In genomic region chr10:5888352-5888751, GRCh38 we compare ENCODE assay signal across 8 cellular contexts. TPM values are rescaled to one million over a fixed set of nuclear protein-coding genes. Genes with fewer than 3 reads are reported as not detected.
DNase-seq lines count a peak whose midpoint lies in the region; ATAC-seq and TF ChIP-seq lines count a peak whose summit lies in the region.

No MANE protein-coding gene starts in this region.

- no peak overlapping the region for H2AFZ ChIP-seq in SU-DHL-6 (ENCODE audit: low read depth, low read length, severe bottlenecking)

- peaks cover 11% of the 10 kb centered on the region; the same call in 1 of the 2 replicates for H3K36me3 ChIP-seq in SU-DHL-6 (ENCODE audit: low read length)

- H3K4me2 ChIP-seq in SU-DHL-6 (ENCODE audit: low read depth, low read length, poor library complexity, severe bottlenecking): peak overlapping the region; percentile 52

- peak overlapping the region; percentile 97 for H3K4me3 ChIP-seq in SU-DHL-6 (ENCODE audit: insufficient read depth, low read length, poor library complexity, severe bottlenecking)
- peak overlapping the region; percentile 68 to 75 for H3K4me3 ChIP-seq in foreskin fibroblast (ENCODE audit: low read depth in 1 of 2, low read length in 2 of 2)

- H3K27ac ChIP-seq in SU-DHL-6 (ENCODE audit: low read depth, low read length): no peak overlapping the region

- DNase-seq in SIG-M5 treated with dmso at 0.1 percent for 504 hours (lab: John Stamatoyannopoulos, UW; ENCODE audit: unreplicated experiment) (peak; percentile 47), SIG-M5 (lab: John Stamatoyannopoulos, UW) (no peak), foreskin fibroblast (peak in 1 of 2 donors; percentile 53), renal cortical epithelial cell (ENCODE audit: low read depth) (peak; percentile 26), NCI-H1092 treated with DMSO at 0.1 percent for 48 hours (lab: John Stamatoyannopoulos, UW) (no peak), NCI-H2196 (lab: John Stamatoyannopoulos, UW; ENCODE audit: unreplicated experiment) (no peak)

- peak overlapping the region; percentile 92 for H3K9ac ChIP-seq in SU-DHL-6 (ENCODE audit: low read length)

- H4K20me1 ChIP-seq in SU-DHL-6 (ENCODE audit: low read depth, low read length): no peaks in the 10 kb centered on the region

- TF ChIP-seq CTCF in SU-DHL-6 (IDR thresholded peaks at IDR 0.05; ENCODE audit: insufficient read depth, low read length, poor library complexity, severe bottlenecking): no peak
- TF ChIP-seq CTCF in foreskin fibroblast (IDR thresholded peaks at IDR 0.05; ENCODE audit: low read depth, low read length): no peak

- H3K27me3 ChIP-seq in SU-DHL-6 (ENCODE audit: low read length): no peaks in the 10 kb centered on the region

- ATAC-seq in HG03095 (IDR thresholded peaks at IDR 0.05; ENCODE audit: unreplicated experiment): no peak

- H3F3A ChIP-seq in SU-DHL-6 (ENCODE audit: insufficient read depth): 0 out of 2 replicates have a peak, but pooled peaks cover 2% of the 10 kb centered on the region

- H3K9me2 ChIP-seq in SU-DHL-6 (replicated peaks; ENCODE audit: insufficient read depth, low read length): no peaks in the 10 kb centered on the region

- H3K79me2 ChIP-seq in SU-DHL-6 (ENCODE audit: insufficient read depth, low read length): peaks cover 30% of the 10 kb centered on the region

- no peaks in the 10 kb centered on the region for H3K9me3 ChIP-seq in SU-DHL-6 (ENCODE audit: insufficient read depth, low read length)

RNA-seq across cellular contexts. Expression of gene ANKRD16, which starts 1.3 kb away (rescaled TPM):
- 6.4 and 8.2 TPM in 2 replicates for total RNA-seq in renal cortical epithelial cell

RNA-seq across cellular contexts. Expression of gene FBH1, which starts 1.7 kb away (rescaled TPM):
- total RNA-seq in renal cortical epithelial cell: 80.2 and 110 TPM in 2 replicates

Comparison
In these comparisons a context has a peak if more than half of its experiments do, and no peak if none do; other contexts are left out.
1. DNase-seq: peak in SIG-M5 treated with dmso at 0.1 percent for 504 hours (single experiment) and renal cortical epithelial cell (single experiment); none in SIG-M5 (single experiment), NCI-H1092 treated with DMSO at 0.1 percent for 48 hours (single experiment) and NCI-H2196 (single experiment).